8 cellular contexts compared by ENCODE assay signal in the genomic region with DNA sequence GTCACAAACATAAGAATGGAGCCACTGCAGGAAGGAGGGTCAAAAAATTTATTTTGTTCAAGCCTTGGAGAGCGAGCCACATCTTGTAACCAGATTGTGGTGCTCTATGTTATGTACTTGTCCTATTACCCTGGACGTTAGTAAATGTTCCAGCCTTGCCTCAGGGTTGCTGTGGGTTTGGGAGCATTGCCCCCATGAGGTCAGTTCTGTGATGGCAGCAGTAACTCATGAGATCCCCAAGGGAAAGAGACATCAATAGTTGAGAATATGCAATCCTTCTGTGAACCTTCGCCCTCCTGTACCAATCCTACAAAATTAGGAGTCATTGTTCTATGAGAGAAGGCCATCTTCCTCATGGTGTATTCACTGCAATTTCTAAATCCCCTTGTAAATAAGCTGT. TPM values are rescaled to one million over a fixed set of nuclear protein-coding genes. Genes with fewer than 3 reads are reported as not detected.
A peak's percentile ranks its signal among the peaks of the same experiment; 100 is the strongest.
DNase-seq lines count a peak whose midpoint lies in the region; ATAC-seq, FAIRE-seq and TF ChIP-seq lines count a peak whose summit lies in the region.

No MANE protein-coding gene starts in this region.

- TF ChIP-seq CTCF in epithelial cell of proximal tubule (conservative IDR thresholded peaks at IDR 0.05; ENCODE audit: low read depth, low read length) (peak; percentile 70), ascending aorta (IDR thresholded peaks at IDR 0.05) (no peak)

- H3K36me3 ChIP-seq in small intestine (ENCODE audit: control insufficient read depth in 2 of 2, insufficient read depth in 2 of 2, low read length in 2 of 2): no peaks in the 10 kb centered on the region
- no peaks in the 10 kb centered on the region for H3K36me3 ChIP-seq in naive thymus-derived CD4-positive, alpha-beta T cell (ENCODE audit: control insufficient read depth in 2 of 3, insufficient read depth in 3 of 3, low read length in 3 of 3)
- H3K36me3 ChIP-seq in ascending aorta: no peaks in the 10 kb centered on the region

- H3K4me3 ChIP-seq in epithelial cell of proximal tubule (ENCODE audit: low read depth, low read length) (no peak overlapping the region), small intestine (ENCODE audit: low read depth in 1 of 2, low read length in 2 of 2) (no peak overlapping the region), ascending aorta (no peak overlapping the region)
- H3K4me3 ChIP-seq in naive thymus-derived CD4-positive, alpha-beta T cell (ENCODE audit: low read length): no peak overlapping the region

- H3K4me1 ChIP-seq in small intestine (ENCODE audit: control insufficient read depth in 2 of 2, insufficient read depth in 1 of 2, low read depth in 1 of 2, low read length in 1 of 2): no peaks in the 10 kb centered on the region
- no peaks in the 10 kb centered on the region for H3K4me1 ChIP-seq in naive thymus-derived CD4-positive, alpha-beta T cell (ENCODE audit: control insufficient read depth in 2 of 2, insufficient read depth in 2 of 2, low read length in 2 of 2)
- H3K4me1 ChIP-seq in ascending aorta: no peaks in the 10 kb centered on the region

- H3K27me3 ChIP-seq in small intestine (ENCODE audit: control insufficient read depth in 2 of 2, insufficient read depth in 2 of 2, low read length in 2 of 2) (no peaks in the 10 kb centered on the region), ascending aorta (no peaks in the 10 kb centered on the region)
- H3K27me3 ChIP-seq in naive thymus-derived CD4-positive, alpha-beta T cell (ENCODE audit: control insufficient read depth in 2 of 2, insufficient read depth in 2 of 2, low read length in 2 of 2): no peaks in the 10 kb centered on the region

- no peaks in the 10 kb centered on the region for H3K36me3 Mint-ChIP-seq in activated CD4-positive, alpha-beta T cell treated with anti-CD3 and anti-CD28 coated beads, Interleukin-2, amount 10 ng/mL, durations not matched to agents 24 days and 14 days (ENCODE audit: low read depth)
- no peaks in the 10 kb centered on the region for H3K36me3 Mint-ChIP-seq in naive thymus-derived CD4-positive, alpha-beta T cell

- no peak overlapping the region for H3K4me3 Mint-ChIP-seq in activated CD4-positive, alpha-beta T cell treated with anti-CD3 and anti-CD28 coated beads, Interleukin-2, amount 10 ng/mL, durations not matched to agents 24 days and 14 days
- no peak overlapping the region for H3K4me3 Mint-ChIP-seq in naive thymus-derived CD4-positive, alpha-beta T cell

- peak; percentile 54 for DNase-seq in activated CD4-positive, alpha-beta T cell treated with anti-CD3 and anti-CD28 coated beads, Interleukin-2, amount 10 ng/mL, durations not matched to agents 24 days and 14 days
- no peak for DNase-seq in activated CD4-positive, alpha-beta T cell treated with anti-CD3 and anti-CD28 coated beads, Interleukin-2, amount 50 U/mL, for 1 hour
- DNase-seq in NCI-H774 (lab: John Stamatoyannopoulos, UW) (peak; percentile 34), epithelial cell of proximal tubule (ENCODE audit: low read depth) (peak; percentile 1), small intestine (peak; percentile 40), ascending aorta (ENCODE audit: low spot score in 2 of 2) (no peak)
- no peak for DNase-seq in naive thymus-derived CD4-positive, alpha-beta T cell

- no peaks in the 10 kb centered on the region for H3K9me3 Mint-ChIP-seq in activated CD4-positive, alpha-beta T cell treated with anti-CD3 and anti-CD28 coated beads, Interleukin-2, amount 10 ng/mL, durations not matched to agents 24 days and 14 days
- no peaks in the 10 kb centered on the region for H3K9me3 Mint-ChIP-seq in naive thymus-derived CD4-positive, alpha-beta T cell

- FAIRE-seq in small intestine (lab: Jason Lieb, UNC): no peak

- no peaks in the 10 kb centered on the region for H3K4me1 Mint-ChIP-seq in activated CD4-positive, alpha-beta T cell treated with anti-CD3 and anti-CD28 coated beads, Interleukin-2, amount 10 ng/mL, durations not matched to agents 24 days and 14 days
- H3K4me1 Mint-ChIP-seq in naive thymus-derived CD4-positive, alpha-beta T cell: peaks cover 0 to 3% (median 0%) of the 10 kb centered on the region in 7 donors

- WGBS in small intestine, 3 donors: 46 to 60% (median 58%) methylated on average over 3 of the region's 3 CpGs

- no peaks in the 10 kb centered on the region for H3K27me3 Mint-ChIP-seq in activated CD4-positive, alpha-beta T cell treated with anti-CD3 and anti-CD28 coated beads, Interleukin-2, amount 10 ng/mL, durations not matched to agents 24 days and 14 days
- no peaks in the 10 kb centered on the region for H3K27me3 Mint-ChIP-seq in naive thymus-derived CD4-positive, alpha-beta T cell

- CTCF ChIA-PET in naive thymus-derived CD4-positive, alpha-beta T cell (lab: Charles Lee): no interaction called here

- H3K27ac Mint-ChIP-seq in activated CD4-positive, alpha-beta T cell treated with anti-CD3 and anti-CD28 coated beads, Interleukin-2, amount 10 ng/mL, durations not matched to agents 24 days and 14 days: no peak overlapping the region
- peak overlapping the region in 1 of 9 donors; percentile 55 for H3K27ac Mint-ChIP-seq in naive thymus-derived CD4-positive, alpha-beta T cell

- ATAC-seq in HG02870 (IDR thresholded peaks at IDR 0.05; ENCODE audit: unreplicated experiment): peak; percentile 51
- no peak for ATAC-seq in naive thymus-derived CD4-positive, alpha-beta T cell

- intact Hi-C loops in activated CD4-positive, alpha-beta T cell treated with anti-CD3 and anti-CD28 coated beads, Interleukin-2, amount 10 ng/mL, durations not matched to agents 24 days and 14 days (cut with micrococcal nuclease): loop anchor here (5.0 to 10.0 kb wide), 3 partner anchors 203 to 1481 kb away; a partner anchor contains a TSS
- intact Hi-C loops in naive thymus-derived CD4-positive, alpha-beta T cell (cut with micrococcal nuclease): loop anchor here (5.0 to 10.0 kb wide), 4 partner anchors 311 to 773 kb away; a partner anchor contains a TSS
- intact Hi-C loops in ascending aorta (cut with DNase I): no loop called here

- POLR2A ChIA-PET in naive thymus-derived CD4-positive, alpha-beta T cell (lab: Charles Lee): no interaction called here

- no peaks in the 10 kb centered on the region for H3K9me3 ChIP-seq in small intestine (ENCODE audit: control insufficient read depth, low read depth)
- H3K9me3 ChIP-seq in naive thymus-derived CD4-positive, alpha-beta T cell (ENCODE audit: control insufficient read depth in 2 of 3, low read length in 3 of 3): no peaks in the 10 kb centered on the region
- no peaks in the 10 kb centered on the region for H3K9me3 ChIP-seq in ascending aorta

- no peak overlapping the region for H3K27ac ChIP-seq in small intestine (ENCODE audit: low read depth in 1 of 2, low read length in 1 of 2)
- no peak overlapping the region for H3K27ac ChIP-seq in naive thymus-derived CD4-positive, alpha-beta T cell (ENCODE audit: low read depth, low read length)
- no peak overlapping the region for H3K27ac ChIP-seq in ascending aorta

RNA-seq across cellular contexts. Expression of a gene that starts 16.4 kb away (rescaled TPM):
- not detected in 2 replicates for total RNA-seq in activated CD4-positive, alpha-beta T cell treated with anti-CD3 and anti-CD28 coated beads, Interleukin-2, amount 10 ng/mL, durations not matched to agents 24 days and 14 days
- 0.40 and 1.2 TPM in 2 replicates for total RNA-seq in epithelial cell of proximal tubule
- under 1 TPM in 1 of 3 donors, not detected in 2; 0.06 TPM for polyA plus RNA-seq in small intestine
- total RNA-seq in naive thymus-derived CD4-positive, alpha-beta T cell: not detected
- polyA plus RNA-seq in naive thymus-derived CD4-positive, alpha-beta T cell: not detected
- 1.4 TPM for total RNA-seq in ascending aorta

RNA-seq across cellular contexts. Expression of a gene that starts 46.7 kb away (rescaled TPM):
- 1.3 and 1.9 TPM in 2 replicates for total RNA-seq in activated CD4-positive, alpha-beta T cell treated with anti-CD3 and anti-CD28 coated beads, Interleukin-2, amount 10 ng/mL, durations not matched to agents 24 days and 14 days
- 0.58 TPM in 1 of 2 replicates, not detected in the other for total RNA-seq in epithelial cell of proximal tubule
- polyA plus RNA-seq in small intestine: 1 to 10 TPM in 1 of 3 donors, under 1 TPM in 1, not detected in 1; 0.52 to 2.5 TPM
- total RNA-seq in naive thymus-derived CD4-positive, alpha-beta T cell: 1 to 10 TPM; 1.3 to 6.9 (median 4.0) TPM
- under 1 TPM; 0.65 to 0.86 TPM for polyA plus RNA-seq in naive thymus-derived CD4-positive, alpha-beta T cell
- not detected for total RNA-seq in ascending aorta

Comparison
In these comparisons a context has a peak if more than half of its experiments do, and no peak if none do; other contexts are left out.
1. DNase-seq: peak in activated CD4-positive, alpha-beta T cell treated with anti-CD3 and anti-CD28 coated beads, Interleukin-2, amount 10 ng/mL, durations not matched to agents 24 days and 14 days (single experiment), NCI-H774 (single experiment), epithelial cell of proximal tubule (single experiment) and small intestine (single experiment); none in activated CD4-positive, alpha-beta T cell treated with anti-CD3 and anti-CD28 coated beads, Interleukin-2, amount 50 U/mL, for 1 hour (single experiment), naive thymus-derived CD4-positive, alpha-beta T cell (0 of 9) and ascending aorta (0 of 2).